8 cellular contexts compared by ENCODE assay signal in genomic region chr14:50229646-50230045, GRCh38. TPM values are rescaled to one million over a fixed set of nuclear protein-coding genes. Genes with fewer than 3 reads are reported as not detected.
A peak's percentile ranks its signal among the peaks of the same experiment; 100 is the strongest.
DNase-seq lines count a peak whose midpoint lies in the region; ATAC-seq and TF ChIP-seq lines count a peak whose summit lies in the region.

No MANE protein-coding gene starts in this region.

- peaks cover 0 to 8% (median 3%) of the 10 kb centered on the region in 5 donors for H3K36me3 Mint-ChIP-seq in naive thymus-derived CD4-positive, alpha-beta T cell

- H3K9me3 ChIP-seq in HUES64 (ENCODE audit: insufficient read depth, low read depth, low read length), result peaks cover 6% of the 10 kb centered on the region; the same call in 1 of the 2 replicates
- no peaks in the 10 kb centered on the region for H3K9me3 ChIP-seq in naive thymus-derived CD4-positive, alpha-beta T cell (ENCODE audit: control insufficient read depth in 2 of 3, low read length in 3 of 3)

- peaks cover 32 to 68% (median 59%) of the 10 kb centered on the region in 7 donors for H3K4me1 Mint-ChIP-seq in naive thymus-derived CD4-positive, alpha-beta T cell

- peak overlapping the region in 8 of 9 donors; percentile 21 to 95 (median 90) for H3K27ac Mint-ChIP-seq in naive thymus-derived CD4-positive, alpha-beta T cell

- DNase-seq in AG09309 (ENCODE audit: low read depth) (no peak), choroid plexus epithelial cell (ENCODE audit: low read depth) (no peak), cerebellum (ENCODE audit: low spot score) (no peak), cerebellar nuclear complex (lab: John Stamatoyannopoulos, UW) (no peak), islet precursor cell (no peak)
- no peak for DNase-seq in naive thymus-derived CD4-positive, alpha-beta T cell

- H3K4me3 Mint-ChIP-seq in naive thymus-derived CD4-positive, alpha-beta T cell, result peak overlapping the region in 9 of 10 donors; percentile 80 to 97 (median 92)

- H3K4me1 ChIP-seq in HUES64 (ENCODE audit: insufficient read depth, low read length), result peaks cover 25% of the 10 kb centered on the region
- peaks cover 9 to 23% of the 10 kb centered on the region in 2 donors for H3K4me1 ChIP-seq in naive thymus-derived CD4-positive, alpha-beta T cell (ENCODE audit: control insufficient read depth in 2 of 2, insufficient read depth in 2 of 2, low read length in 2 of 2)

- intact Hi-C loops in naive thymus-derived CD4-positive, alpha-beta T cell (cut with micrococcal nuclease), result loop anchor here (1.0 to 10.0 kb wide), 12 partner anchors 15 to 607 kb away; partner anchors contain the start of genes MGAT2 (in 2 of the 2), RPL36AL (in 2 of the 2), KLHDC1 (in 1 of the 2) and KLHDC2 (in 1 of the 2)

- no peaks in the 10 kb centered on the region for H3K36me3 ChIP-seq in HUES64 (ENCODE audit: insufficient read depth, low read length)
- H3K36me3 ChIP-seq in naive thymus-derived CD4-positive, alpha-beta T cell (ENCODE audit: control insufficient read depth in 2 of 3, insufficient read depth in 3 of 3, low read length in 3 of 3), result peaks cover 0 to 3% (median 0%) of the 10 kb centered on the region in 3 experiments

- H3K27me3 ChIP-seq in HUES64 (ENCODE audit: insufficient read depth, low read length), result peaks cover 8% of the 10 kb centered on the region; the same call in 1 of the 2 replicates
- no peaks in the 10 kb centered on the region for H3K27me3 ChIP-seq in naive thymus-derived CD4-positive, alpha-beta T cell (ENCODE audit: control insufficient read depth in 2 of 2, insufficient read depth in 2 of 2, low read length in 2 of 2)

- TF ChIP-seq CTCF in AG09309 (IDR thresholded peaks at IDR 0.05; ENCODE audit: control insufficient read depth, insufficient read depth, low read depth, low read length, missing control alignments) (no peak), choroid plexus epithelial cell (conservative IDR thresholded peaks at IDR 0.05; ENCODE audit: low read depth, low read length) (no peak)

- CTCF ChIA-PET in naive thymus-derived CD4-positive, alpha-beta T cell (lab: Charles Lee), result interaction anchor here (0.6 kb wide), 1 partner anchor 96 kb away, joined by 3 read pairs; no protein-coding TSS in a partner anchor

- peak overlapping the region; percentile 81 for H3K4me3 ChIP-seq in AG09309 (ENCODE audit: control insufficient read depth, low read depth, low read length)
- H3K4me3 ChIP-seq in HUES64 (ENCODE audit: low read length), result peak overlapping the region; percentile 96; the same call in 1 of the 2 replicates
- peak overlapping the region; percentile 94 for H3K4me3 ChIP-seq in choroid plexus epithelial cell (ENCODE audit: low read depth, low read length)
- H3K4me3 ChIP-seq in naive thymus-derived CD4-positive, alpha-beta T cell (ENCODE audit: low read length), result no peak overlapping the region

- no peaks in the 10 kb centered on the region for H3K27me3 Mint-ChIP-seq in naive thymus-derived CD4-positive, alpha-beta T cell

- H3K9ac ChIP-seq in HUES64 (ENCODE audit: low read depth, low read length), result no peak overlapping the region

- ATAC-seq in naive thymus-derived CD4-positive, alpha-beta T cell, result no peak
- ATAC-seq in HG02938 (IDR thresholded peaks at IDR 0.05; ENCODE audit: unreplicated experiment), result no peak

- peaks cover 0 to 5% (median 0%) of the 10 kb centered on the region in 11 donors for H3K9me3 Mint-ChIP-seq in naive thymus-derived CD4-positive, alpha-beta T cell

- H3K27ac ChIP-seq in HUES64 (ENCODE audit: low read depth, low read length), result no peak overlapping the region
- H3K27ac ChIP-seq in naive thymus-derived CD4-positive, alpha-beta T cell (ENCODE audit: low read depth, low read length), result peak overlapping the region; percentile 81

- 100% methylated on average over 1 of the region's 1 CpG for WGBS in HUES64

- POLR2A ChIA-PET in naive thymus-derived CD4-positive, alpha-beta T cell (lab: Charles Lee), result interaction anchor here (0.6 to 1.3 kb wide), 2 partner anchors 104 to 378 kb away, joined by 3 read pairs; partner anchors contain the start of gene NEMF

RNA-seq across cellular contexts. Expression of gene SOS2, which starts 1.7 kb away (rescaled TPM):
- polyA plus RNA-seq in HUES64 (2013, experiment 1 of 2), result 8.5 TPM
- polyA plus RNA-seq in HUES64 (2013, experiment 2 of 2), result 10.8 TPM
- total RNA-seq in naive thymus-derived CD4-positive, alpha-beta T cell, result 10 to 100 TPM; 19.7 to 49.6 (median 38.7) TPM
- polyA plus RNA-seq in naive thymus-derived CD4-positive, alpha-beta T cell, result 10 to 100 TPM; 10.2 to 11.6 TPM
- 68.7 TPM for total RNA-seq in cerebellum
